9 cellular contexts compared by ENCODE assay signal in the genomic region with DNA sequence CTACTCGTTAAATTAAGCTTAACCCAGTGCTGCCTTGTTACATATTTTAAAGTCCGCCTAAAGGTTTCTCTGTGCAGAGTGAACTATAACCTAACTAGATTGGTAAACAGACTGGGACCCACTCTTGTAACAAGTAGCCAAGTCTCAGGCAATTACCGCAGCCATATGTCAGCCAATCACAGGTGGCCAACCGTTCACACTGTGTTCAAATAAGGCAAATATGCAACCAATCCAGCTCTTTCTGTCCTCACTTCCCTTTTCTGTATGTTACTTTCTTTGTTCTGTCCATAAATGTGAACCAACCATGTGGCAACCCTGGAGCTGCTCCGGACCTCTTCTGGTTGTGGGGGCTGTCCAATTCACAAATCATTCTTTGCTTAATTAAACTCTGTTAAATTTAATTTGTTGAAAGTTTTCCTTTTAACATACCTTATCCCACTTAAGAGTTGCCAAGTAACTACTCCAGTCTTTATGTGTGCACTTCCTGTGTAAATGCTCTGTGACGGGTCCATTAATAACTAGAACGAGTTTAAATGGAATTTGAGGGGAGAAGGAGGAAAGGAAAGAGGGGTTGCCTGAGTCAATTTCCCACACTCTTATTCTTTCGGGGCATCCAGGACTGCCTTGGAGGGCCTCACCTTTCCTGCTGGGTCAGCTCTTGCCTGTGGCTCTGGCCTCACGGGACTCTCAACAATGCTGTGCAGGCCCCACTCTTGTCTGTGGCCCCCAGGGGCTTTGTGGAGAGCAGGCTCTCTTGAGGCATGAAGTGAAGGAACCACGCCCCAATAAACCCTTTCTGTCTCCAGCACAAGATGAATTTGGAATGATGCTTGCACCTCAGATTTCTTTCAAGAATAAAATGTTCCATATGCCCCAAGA. TPM values are rescaled to one million over a fixed set of nuclear protein-coding genes. Genes with fewer than 3 reads are reported as not detected.
DNase-seq lines count a peak whose midpoint lies in the region; ATAC-seq and TF ChIP-seq lines count a peak whose summit lies in the region.
"Had no signal": no experiment of that assay in that cellular context is flagged by ENCODE, and none has a peak within 500 bp of the region (broad histone marks: within the 10 kb centered on the region; RNA-seq: fewer than 3 reads in every experiment).

No MANE protein-coding gene starts in this region.

- CTCF ChIA-PET in activated CD8-positive, alpha-beta T cell treated with anti-CD3 and anti-CD28 coated beads for 36 hours (lab: Charles Lee) = interaction anchor here (1.3 kb wide), 1 partner anchor 27 kb away, joined by 3 read pairs; no protein-coding TSS in a partner anchor

- no peak overlapping the region for H3K4me3 Mint-ChIP-seq in activated CD8-positive, alpha-beta T cell treated with anti-CD3 and anti-CD28 coated beads for 36 hours

- intact Hi-C loops in ovary (cut with DNase I) (no loop called here), left colon (cut with DNase I, micrococcal nuclease) (no loop called here)
- intact Hi-C loops in activated CD8-positive, alpha-beta T cell treated with anti-CD3 and anti-CD28 coated beads for 36 hours (cut with micrococcal nuclease) = loop anchor here (10.0 kb wide), 1 partner anchor 377 kb away; no protein-coding TSS in a partner anchor

- H3K4me1 Mint-ChIP-seq in activated CD8-positive, alpha-beta T cell treated with anti-CD3 and anti-CD28 coated beads for 36 hours (ENCODE audit: low read depth) = peaks cover 13% of the 10 kb centered on the region

- no peaks in the 10 kb centered on the region for H4K20me1 ChIP-seq in osteoblast (ENCODE audit: insufficient read depth, low read length)

- peak overlapping the region; percentile 25 for H2AFZ ChIP-seq in osteoblast (ENCODE audit: low read length)

- H3K36me3 Mint-ChIP-seq in activated CD8-positive, alpha-beta T cell treated with anti-CD3 and anti-CD28 coated beads for 36 hours (ENCODE audit: low read depth) = no peaks in the 10 kb centered on the region

- no peak overlapping the region for H3K4me3 ChIP-seq in osteoblast (ENCODE audit: insufficient read depth, low read length)
- H3K4me3 ChIP-seq in ovary = no peak overlapping the region
- H3K4me3 ChIP-seq: thoracic aorta had no signal

- peaks cover 45% of the 10 kb centered on the region for H3K4me1 ChIP-seq in osteoblast (ENCODE audit: insufficient read depth, low read length)
- H3K4me1 ChIP-seq in ovary (ENCODE audit: insufficient read depth) = no peaks in the 10 kb centered on the region

- DNase-seq in NCI-H510A treated with DMSO at 0.1 percent for 48 hours (lab: John Stamatoyannopoulos, UW) = peak; percentile 63
- no peak for DNase-seq in osteoblast (ENCODE audit: insufficient read length, low spot score, missing footprints)
- DNase-seq in ovary = no peak
- no peak for DNase-seq in activated CD8-positive, alpha-beta T cell treated with anti-CD3 and anti-CD28 coated beads for 36 hours
- DNase-seq in left colon = no peak
- DNase-seq in T-helper 1 cell = no peak

- ATAC-seq in GM18909 (IDR thresholded peaks at IDR 0.05; ENCODE audit: poor library complexity, unreplicated experiment) (peak; percentile 55), HG02852 (IDR thresholded peaks at IDR 0.05; ENCODE audit: unreplicated experiment) (peak; percentile 78), left colon (no peak)
- ATAC-seq in activated CD8-positive, alpha-beta T cell treated with anti-CD3 and anti-CD28 coated beads for 36 hours = no peak

- no peaks in the 10 kb centered on the region for H3K9me3 Mint-ChIP-seq in activated CD8-positive, alpha-beta T cell treated with anti-CD3 and anti-CD28 coated beads for 36 hours

- no peaks in the 10 kb centered on the region for H3K27me3 ChIP-seq in osteoblast (ENCODE audit: insufficient read depth, low read length)
- H3K27me3 ChIP-seq in ovary = no peaks in the 10 kb centered on the region

- no peak overlapping the region for H3K27ac Mint-ChIP-seq in activated CD8-positive, alpha-beta T cell treated with anti-CD3 and anti-CD28 coated beads for 36 hours

- H3K9me3 ChIP-seq in osteoblast (ENCODE audit: low read depth, low read length) (no peaks in the 10 kb centered on the region), ovary (no peaks in the 10 kb centered on the region)
- H3K9me3 ChIP-seq: thoracic aorta had no signal

- H3K27ac ChIP-seq in osteoblast (ENCODE audit: low read depth, low read length) (peak overlapping the region; percentile 79), ovary (no peak overlapping the region)
- H3K27ac ChIP-seq: thoracic aorta had no signal

- no peaks in the 10 kb centered on the region for H3K27me3 Mint-ChIP-seq in activated CD8-positive, alpha-beta T cell treated with anti-CD3 and anti-CD28 coated beads for 36 hours

- 85 to 90% (median 89%) methylated on average over 10 of the region's 10 CpGs for WGBS in ovary, 3 donors

- no peaks in the 10 kb centered on the region for H3K36me3 ChIP-seq in osteoblast (ENCODE audit: insufficient read depth, low read length)
- no peaks in the 10 kb centered on the region for H3K36me3 ChIP-seq in ovary
- H3K36me3 ChIP-seq: thoracic aorta had no signal

- POLR2A ChIA-PET in activated CD8-positive, alpha-beta T cell treated with anti-CD3 and anti-CD28 coated beads for 36 hours (lab: Charles Lee) = interaction anchor here (0.7 to 1.3 kb wide), 3 partner anchors 12 to 448 kb away, joined by 3 to 4 read pairs (median 3); no protein-coding TSS in a partner anchor

- H3K4me2 ChIP-seq in osteoblast (ENCODE audit: insufficient read depth, low read length) = peak overlapping the region; percentile 42

- TF ChIP-seq EP300 in ovary (IDR thresholded peaks at IDR 0.05) = no peak

- TF ChIP-seq CTCF in osteoblast (IDR thresholded peaks at IDR 0.05; ENCODE audit: extremely low read depth, low read depth, low read length) (no peak), ovary (IDR thresholded peaks at IDR 0.05) (no peak)
- TF ChIP-seq CTCF in activated CD8-positive, alpha-beta T cell treated with anti-CD3 and anti-CD28 coated beads for 36 hours (IDR thresholded peaks at IDR 0.05) = no peak

- no peak for TF ChIP-seq POLR2A in ovary (IDR thresholded peaks at IDR 0.05)

- H3K79me2 ChIP-seq in osteoblast (ENCODE audit: insufficient read depth, low read length) = peaks cover 5% of the 10 kb centered on the region

RNA-seq across cellular contexts. Expression of gene RPL37A, which starts 6.6 kb away (rescaled TPM):
- total RNA-seq in osteoblast = 869 and 994 TPM in 2 replicates
- 1,000 to 10,000 TPM; 3,187 to 6,025 (median 4,762) TPM for total RNA-seq in ovary
- 1,000 to 10,000 TPM; 6,365 to 7,390 TPM for polyA plus RNA-seq in ovary
- 1,000 to 10,000 TPM; 4,110 to 4,316 TPM for total RNA-seq in activated CD8-positive, alpha-beta T cell treated with anti-CD3 and anti-CD28 coated beads for 36 hours
- total RNA-seq in left colon = 1,000 to 10,000 TPM; 1,768 to 1,865 TPM

Comparison
In these comparisons a context has a peak if more than half of its experiments do, and no peak if none do; other contexts are left out.
1. ATAC-seq: peak in GM18909 (single experiment) and HG02852 (single experiment); none in activated CD8-positive, alpha-beta T cell treated with anti-CD3 and anti-CD28 coated beads for 36 hours (single experiment) and left colon (single experiment).